8 cellular contexts compared by ENCODE assay signal in genomic region chrX:114344756-114345155, GRCh38.
DNase-seq lines count a peak whose midpoint lies in the region; ATAC-seq and TF ChIP-seq lines count a peak whose summit lies in the region.

No MANE protein-coding gene starts in this region.

- TF ChIP-seq POLR2A in transverse colon (IDR thresholded peaks at IDR 0.05) = no peak

- H3K36me3 ChIP-seq in OCI-LY7 (ENCODE audit: insufficient read depth, low read length) (no peaks in the 10 kb centered on the region), transverse colon (no peaks in the 10 kb centered on the region)

- H3K27ac ChIP-seq in OCI-LY7 (ENCODE audit: low read depth, low read length, poor library complexity, severe bottlenecking) (no peak overlapping the region), transverse colon (no peak overlapping the region)

- no peaks in the 10 kb centered on the region for H3K36me3 Mint-ChIP-seq in activated naive CD8-positive, alpha-beta T cell treated with anti-CD3 and anti-CD28 coated beads for 36 hours

- H3K79me2 ChIP-seq in OCI-LY7 (ENCODE audit: insufficient read depth, low read depth, low read length) = no peaks in the 10 kb centered on the region

- ATAC-seq in GM19023 (IDR thresholded peaks at IDR 0.05; ENCODE audit: unreplicated experiment) (peak; percentile 94), HG03139 (IDR thresholded peaks at IDR 0.05; ENCODE audit: unreplicated experiment) (peak; percentile 75)

- TF ChIP-seq EP300 in transverse colon (IDR thresholded peaks at IDR 0.05; ENCODE audit: low read depth) = no peak

- no peaks in the 10 kb centered on the region for H4K20me1 ChIP-seq in OCI-LY7 (ENCODE audit: insufficient read depth, low read length)

- no peak overlapping the region for H3K4me3 Mint-ChIP-seq in activated naive CD8-positive, alpha-beta T cell treated with anti-CD3 and anti-CD28 coated beads for 36 hours

- no peaks in the 10 kb centered on the region for H3K27me3 ChIP-seq in transverse colon

- H3K9me2 ChIP-seq in OCI-LY7 (ENCODE audit: insufficient read depth, low read length) = no peaks in the 10 kb centered on the region

- in situ Hi-C loops in transverse colon (cut with MboI; ENCODE audit: low pct_ligation_motif_present in 1 of 4, low pct_unique_long_range_greater_than_20kb in 1 of 4, low sequenced_read_pairs in 3 of 4) = no loop called here

- H3K4me1 Mint-ChIP-seq in activated naive CD8-positive, alpha-beta T cell treated with anti-CD3 and anti-CD28 coated beads for 36 hours = no peaks in the 10 kb centered on the region

- no peak overlapping the region for H2AFZ ChIP-seq in OCI-LY7 (ENCODE audit: low read length)

- H3K9me3 ChIP-seq in OCI-LY7 (ENCODE audit: low read length) = no peaks in the 10 kb centered on the region
- no peaks in the 10 kb centered on the region for H3K9me3 ChIP-seq in transverse colon

- no peak overlapping the region for H3K4me3 ChIP-seq in OCI-LY7 (ENCODE audit: low read depth, low read length, poor library complexity, severe bottlenecking)
- no peak overlapping the region for H3K4me3 ChIP-seq in fibroblast of pulmonary artery (replicated peaks; ENCODE audit: low read depth, low read length)
- no peak overlapping the region for H3K4me3 ChIP-seq in transverse colon

- no peak overlapping the region for H3K4me2 ChIP-seq in OCI-LY7 (ENCODE audit: low read length)

- POLR2A ChIA-PET in OCI-LY7 (lab: Charles Lee) = no interaction called here

- DNase-seq in D341Med (ENCODE audit: low spot score) = peak; percentile 40
- peak; percentile 27 for DNase-seq in OCI-LY7 (ENCODE audit: low spot score)
- peak; percentile 57 for DNase-seq in fibroblast of pulmonary artery (ENCODE audit: low read depth)
- no peak for DNase-seq in transverse colon
- DNase-seq in stimulated activated CD4-positive, alpha-beta T cell treated with anti-CD3 and anti-CD28 coated beads, Interleukin-12 subunit alpha, Interleukin-12 subunit beta, amount 100 ng/mL, for 4 hours = no peak
- no peak for DNase-seq in activated naive CD8-positive, alpha-beta T cell treated with anti-CD3 and anti-CD28 coated beads for 36 hours

- CTCF ChIA-PET in OCI-LY7 (lab: Charles Lee; ENCODE audit: unreplicated experiment) = no interaction called here

- intact Hi-C loops in OCI-LY7 (cut with micrococcal nuclease; ENCODE audit: unreplicated experiment) (no loop called here), transverse colon (cut with DNase I; ENCODE audit: low total_unique reads) (no loop called here)

- no TSS peak for BruUV-seq in OCI-LY7 (replicated peaks; lab: Mats Ljungman, UMichigan)

- WGBS in transverse colon (ENCODE audit: low coverage in 1 of 2), 2 donors = 20 to 27% methylated on average over 1 to 2 of the region's 2 CpGs

- TF ChIP-seq CTCF in OCI-LY7 (conservative IDR thresholded peaks at IDR 0.05; ENCODE audit: low read length) (peak; percentile 74), fibroblast of pulmonary artery (IDR thresholded peaks at IDR 0.05; ENCODE audit: low read length, missing control alignments) (peak; percentile 64), transverse colon (IDR thresholded peaks at IDR 0.05) (peak; percentile 32 to 54 (median 40))

- H3K9me3 Mint-ChIP-seq in activated naive CD8-positive, alpha-beta T cell treated with anti-CD3 and anti-CD28 coated beads for 36 hours = no peaks in the 10 kb centered on the region

- H3K27ac Mint-ChIP-seq in activated naive CD8-positive, alpha-beta T cell treated with anti-CD3 and anti-CD28 coated beads for 36 hours = no peak overlapping the region

- no peaks in the 10 kb centered on the region for H3K27me3 Mint-ChIP-seq in activated naive CD8-positive, alpha-beta T cell treated with anti-CD3 and anti-CD28 coated beads for 36 hours

- H3K4me1 ChIP-seq in OCI-LY7 (ENCODE audit: insufficient read depth, low read length, poor library complexity, severe bottlenecking) (no peaks in the 10 kb centered on the region), transverse colon (no peaks in the 10 kb centered on the region)

Comparison
In these comparisons a context has a peak if more than half of its experiments do, and no peak if none do; other contexts are left out.
1. DNase-seq: peak in D341Med (single experiment), OCI-LY7 (single experiment) and fibroblast of pulmonary artery (single experiment); none in transverse colon (single experiment), stimulated activated CD4-positive, alpha-beta T cell treated with anti-CD3 and anti-CD28 coated beads, Interleukin-12 subunit alpha, Interleukin-12 subunit beta, amount 100 ng/mL, for 4 hours (single experiment) and activated naive CD8-positive, alpha-beta T cell treated with anti-CD3 and anti-CD28 coated beads for 36 hours (single experiment).
2. Peak in every context shown above with its lines, with median percentiles within 50 percentile points of each other: CTCF ChIP-seq.